Comparison of ENCODE assay signal across 20 cellular contexts in the genomic region with DNA sequence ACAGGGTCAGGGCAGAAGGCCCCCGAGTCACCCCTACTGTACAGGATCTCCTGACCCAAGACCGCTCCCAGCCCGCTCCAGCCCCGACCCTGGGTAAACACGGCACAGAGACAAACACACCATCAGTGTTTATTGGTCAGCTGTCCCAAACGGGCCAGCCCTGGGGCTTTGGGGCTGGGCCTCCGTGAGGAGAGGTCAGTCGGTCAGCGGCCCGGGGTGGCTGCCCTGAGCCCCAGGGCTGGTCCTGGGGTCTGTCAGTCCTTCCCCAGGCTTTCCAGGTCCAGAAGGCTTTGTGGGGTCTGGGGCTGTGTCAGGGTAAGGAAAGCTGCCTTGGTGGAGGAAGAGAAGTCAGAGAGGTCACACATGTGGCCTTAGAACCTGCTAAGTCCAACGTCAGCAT. TPM values are rescaled to one million over a fixed set of nuclear protein-coding genes. Genes with fewer than 3 reads are reported as not detected.
DNase-seq lines count a peak whose midpoint lies in the region; ATAC-seq and TF ChIP-seq lines count a peak whose summit lies in the region.
"Had no signal": no experiment of that assay in that cellular context is flagged by ENCODE, and none has a peak within 500 bp of the region (broad histone marks: within the 10 kb centered on the region; RNA-seq: fewer than 3 reads in every experiment).

No MANE protein-coding gene starts in this region.

- 53% methylated on average over 2 of the region's 11 CpGs for WGBS in SK-N-SH (ENCODE audit: low lambda C conversion rate)
- WGBS in mesenchymal stem cell, result 81% methylated on average over 11 of the region's 11 CpGs
- WGBS in tibial nerve, 2 donors, result 60 to 75% methylated on average over 4 to 11 of the region's 11 CpGs

- POLR2A ChIA-PET in SK-N-SH (lab: Yijun Ruan, JAX) (no interaction called here), T-cell (lab: Charles Lee) (no interaction called here)

- H3K36me3 Mint-ChIP-seq in T-cell, result peaks cover 7% of the 10 kb centered on the region

- H3K23ac ChIP-seq in mesenchymal stem cell (ENCODE audit: low read length in 2 of 2), result no peak overlapping the region

- H3K9ac ChIP-seq in SK-N-SH (no peak overlapping the region), BLaER1 (peak overlapping the region; percentile 86), mesenchymal stem cell (ENCODE audit: low read length) (no peak overlapping the region)

- no peak overlapping the region for H3K18ac ChIP-seq in mesenchymal stem cell (ENCODE audit: low read depth in 1 of 2, low read length in 2 of 2)

- H4K20me1 ChIP-seq in SK-N-SH (ENCODE audit: insufficient read depth), result 0 out of 2 replicates have a peak, but pooled peaks cover 6% of the 10 kb centered on the region
- H4K20me1 ChIP-seq in BLaER1, result peaks cover 52% of the 10 kb centered on the region

- H3K4me3 Mint-ChIP-seq in T-cell, result peak overlapping the region in 2 of 3 donors; percentile 37 to 82

- H3K4me3 ChIP-seq in SK-N-SH (ENCODE audit: low read depth in 2 of 2, low read length in 1 of 2), result no peak overlapping the region
- H3K4me3 ChIP-seq in BLaER1, result no peak overlapping the region
- no peak overlapping the region for H3K4me3 ChIP-seq in mesenchymal stem cell (ENCODE audit: insufficient read depth in 1 of 2, low read depth in 1 of 2, low read length in 2 of 2)
- no peak overlapping the region for H3K4me3 ChIP-seq in tibial nerve
- H3K4me3 ChIP-seq: upper lobe of right lung had no signal

- no peak overlapping the region for H2AFZ ChIP-seq in SK-N-SH (ENCODE audit: low read depth)
- H2AFZ ChIP-seq in mesenchymal stem cell (ENCODE audit: low read depth, low read length), result no peak overlapping the region

- H3K4me1 Mint-ChIP-seq in T-cell, result peaks cover 50 to 65% (median 65%) of the 10 kb centered on the region in 3 donors

- H3K27me3 ChIP-seq in SK-N-SH (ENCODE audit: insufficient read depth) (no peaks in the 10 kb centered on the region), BLaER1 (peaks cover 6% of the 10 kb centered on the region), mesenchymal stem cell (ENCODE audit: control insufficient read depth in 1 of 2, insufficient read depth in 1 of 2, low read length in 2 of 2) (peaks cover 0 to under 1% of the 10 kb centered on the region in 2 experiments), tibial nerve (no peaks in the 10 kb centered on the region)
- H3K27me3 ChIP-seq: upper lobe of right lung had no signal

- peak overlapping the region in 1 of 2 donors; percentile 49 for H3K27ac Mint-ChIP-seq in T-cell

- no peak overlapping the region for H4K8ac ChIP-seq in mesenchymal stem cell (ENCODE audit: low read length)

- TF ChIP-seq POLR2A in tibial nerve (IDR thresholded peaks at IDR 0.05), result no peak

- H2BK15ac ChIP-seq in mesenchymal stem cell (ENCODE audit: low read depth, poor library complexity, severe bottlenecking), result no peak overlapping the region

- DNase-seq in SK-N-SH (no peak), T-cell (no peak), mesenchymal stem cell (no peak), COLO668 (lab: John Stamatoyannopoulos, UW; ENCODE audit: unreplicated experiment) (no peak), NCI-H187 (lab: John Stamatoyannopoulos, UW) (no peak), tibial nerve (ENCODE audit: low spot score in 2 of 2) (no peak)
- DNase-seq: activated CD4-positive, CD25-positive, alpha-beta regulatory T cell treated with anti-CD3 and anti-CD28 coated beads, Interleukin-2, amount 50 U/mL, for 72 hours; hypothalamus; kidney glomerular epithelial cell; NCI-H146; NCI-H2227 treated with DMSO at 0.1 percent for 48 hours; retina; stimulated activated CD4-positive, alpha-beta T cell treated with anti-CD3 and anti-CD28 coated beads, Interleukin-12 subunit alpha, Interleukin-12 subunit beta, amount 100 ng/mL, for 4 hours; stimulated activated naive CD4-positive, alpha-beta T cell; upper lobe of right lung had no signal

- H3K27ac ChIP-seq in SK-N-SH (ENCODE audit: low read depth in 2 of 2, low read length in 1 of 2), result no peak overlapping the region; a peak in 1 of 4 replicates
- 0 out of 2 replicates have a peak overlapping the region, but pooled peaks have one; percentile 10 for H3K27ac ChIP-seq in BLaER1
- no peak overlapping the region for H3K27ac ChIP-seq in mesenchymal stem cell (ENCODE audit: low read length, poor library complexity, severe bottlenecking)
- no peak overlapping the region for H3K27ac ChIP-seq in tibial nerve
- H3K27ac ChIP-seq: neutrophil, upper lobe of right lung had no signal

- ATAC-seq in SK-N-SH treated with all-trans-retinoic acid at 6 μM for 48 hours (no peak), T-cell (replicated peaks in 1 of 4) (no peak)
- ATAC-seq: Right ventricle myocardium inferior, upper lobe of right lung had no signal

- peak overlapping the region in 1 of 2 experiments; percentile 25 for H2BK12ac ChIP-seq in mesenchymal stem cell (ENCODE audit: low read length in 2 of 2)

- TF ChIP-seq CTCF in SK-N-SH (IDR thresholded peaks at IDR 0.05), result no peak
- TF ChIP-seq CTCF in tibial nerve (IDR thresholded peaks at IDR 0.05), result no peak

- H3K9me3 ChIP-seq in SK-N-SH, result no peaks in the 10 kb centered on the region
- no peaks in the 10 kb centered on the region for H3K9me3 ChIP-seq in BLaER1
- H3K9me3 ChIP-seq in mesenchymal stem cell (ENCODE audit: control insufficient read depth, low read length), result no peaks in the 10 kb centered on the region
- H3K9me3 ChIP-seq in tibial nerve, result no peaks in the 10 kb centered on the region
- H3K9me3 ChIP-seq: neutrophil, upper lobe of right lung had no signal

- peaks cover 46% of the 10 kb centered on the region for H3K79me2 ChIP-seq in SK-N-SH (ENCODE audit: insufficient read depth)

- peaks cover 12% of the 10 kb centered on the region for H3F3A ChIP-seq in SK-N-SH (replicated peaks; ENCODE audit: insufficient read depth)

- no peaks in the 10 kb centered on the region for H3K9me2 ChIP-seq in SK-N-SH

- peak overlapping the region; percentile 18 for H4K91ac ChIP-seq in mesenchymal stem cell (ENCODE audit: low read length)

- H3K4me1 ChIP-seq in SK-N-SH (ENCODE audit: control insufficient read depth in 1 of 2, insufficient read depth in 2 of 2, low read depth in 1 of 2, low read length in 1 of 2) (peaks cover 18 to 44% of the 10 kb centered on the region in 2 experiments), BLaER1 (peaks cover 57% of the 10 kb centered on the region), mesenchymal stem cell (ENCODE audit: control insufficient read depth, insufficient read depth, low read depth, low read length) (peaks cover 41% of the 10 kb centered on the region), tibial nerve (peaks cover 5 to 59% (median 38%) of the 10 kb centered on the region in 4 donors)

- H3K27me3 Mint-ChIP-seq in T-cell, result peaks cover 0 to 3% of the 10 kb centered on the region in 2 donors
- H3K27me3 Mint-ChIP-seq: CD4-positive, alpha-beta memory T cell had no signal

- H3K79me1 ChIP-seq in mesenchymal stem cell (replicated peaks; ENCODE audit: low read length, poor library complexity, severe bottlenecking), result peaks cover 19% of the 10 kb centered on the region

- TF ChIP-seq EP300 in SK-N-SH (IDR thresholded peaks at IDR 0.05; ENCODE audit: borderline replicate concordance in 1 of 2, low read depth in 1 of 2, low read length in 1 of 2), result no peak
- no peak for TF ChIP-seq EP300 in tibial nerve (IDR thresholded peaks at IDR 0.05)

- H3K4ac ChIP-seq in mesenchymal stem cell (ENCODE audit: low read depth in 1 of 2, low read length in 2 of 2), result no peak overlapping the region

- no peak overlapping the region for H2AK5ac ChIP-seq in mesenchymal stem cell (ENCODE audit: low read length, severe bottlenecking)

- CTCF ChIA-PET in SK-N-SH (lab: Yijun Ruan, JAX) (interaction anchor here (1.1 to 3.8 kb wide), 5 partner anchors 9 to 182 kb away, joined by 3 to 32 read pairs (median 7); no protein-coding TSS in a partner anchor), T-cell (lab: Charles Lee) (no interaction called here)

- H3K9me3 Mint-ChIP-seq in T-cell, result no peaks in the 10 kb centered on the region

- H3K4me2 ChIP-seq in SK-N-SH (peak overlapping the region; percentile 91; the same call in 1 of the 2 replicates), BLaER1 (peak overlapping the region; percentile 95), mesenchymal stem cell (ENCODE audit: low read length, poor library complexity, severe bottlenecking) (no peak overlapping the region)

- H2BK5ac ChIP-seq in mesenchymal stem cell (ENCODE audit: low read depth, low read length, poor library complexity, severe bottlenecking), result no peak overlapping the region

- no peak overlapping the region for H3K14ac ChIP-seq in mesenchymal stem cell (ENCODE audit: low read length in 2 of 2)

- TF ChIP-seq RAD21 in SK-N-SH (IDR thresholded peaks at IDR 0.05; ENCODE audit: low read length), result no peak

- H3K36me3 ChIP-seq in SK-N-SH (replicated peaks in 1 of 2; ENCODE audit: control insufficient read depth in 1 of 2, insufficient read depth in 2 of 2, low read length in 1 of 2), result peaks cover 3 to 7% of the 10 kb centered on the region in 2 experiments
- H3K36me3 ChIP-seq in BLaER1, result peaks cover 20% of the 10 kb centered on the region
- peaks cover 19 to 26% of the 10 kb centered on the region in 2 experiments for H3K36me3 ChIP-seq in mesenchymal stem cell (ENCODE audit: control insufficient read depth in 1 of 2, insufficient read depth in 2 of 2, low read depth in 1 of 2, low read length in 2 of 2)
- H3K36me3 ChIP-seq in tibial nerve, result peaks cover 0 to 22% (median 0%) of the 10 kb centered on the region in 3 donors

- H2BK120ac ChIP-seq in mesenchymal stem cell (ENCODE audit: low read depth, low read length), result no peak overlapping the region

RNA-seq across cellular contexts. Expression of gene DPM2, which starts 2.7 kb away (rescaled TPM):
- 106 and 117 TPM in 2 replicates for polyA plus RNA-seq in SK-N-SH (2012; rRNA removed)
- 54.1 and 69.2 TPM in 2 replicates for polyA plus RNA-seq in SK-N-SH (2012; cell fraction: cytosol; rRNA removed)
- polyA plus RNA-seq in SK-N-SH (2012; cell fraction: nucleus; rRNA removed), result 90.7 and 100 TPM in 2 replicates
- total RNA-seq in T-cell (10 to 100 TPM; 32.3 to 66.5 (median 60.5) TPM), tibial nerve (10 to 100 TPM in 3 of 4 donors, 1 to 10 TPM in 1; 9.0 to 21.9 (median 14.7) TPM)
- polyA plus RNA-seq in mesenchymal stem cell (2013, experiment 1 of 2), result 29.7 TPM
- 30.1 TPM for polyA plus RNA-seq in mesenchymal stem cell (2013, experiment 2 of 2)

RNA-seq across cellular contexts. Expression of gene PIP5KL1, which starts 4.4 kb away (rescaled TPM):
- 4.0 and 6.1 TPM in 2 replicates for polyA plus RNA-seq in SK-N-SH (2012; rRNA removed)
- polyA plus RNA-seq in SK-N-SH (2012; cell fraction: cytosol; rRNA removed), result 1.7 and 2.5 TPM in 2 replicates
- 40.1 and 41.3 TPM in 2 replicates for polyA plus RNA-seq in SK-N-SH (2012; cell fraction: nucleus; rRNA removed)
- total RNA-seq in T-cell (1 to 10 TPM in 4 of 5 donors, under 1 TPM in 1; 0.99 to 5.6 (median 2.6) TPM), tibial nerve (under 1 TPM in 1 of 4 donors, not detected in 3; 0.59 TPM)
- 2.0 TPM for polyA plus RNA-seq in mesenchymal stem cell (2013, experiment 1 of 2)
- polyA plus RNA-seq in mesenchymal stem cell (2013, experiment 2 of 2), result 1.8 TPM
- total RNA-seq: Right ventricle myocardium inferior had no signal

RNA-seq across cellular contexts. Expression of gene ST6GALNAC4, which starts 18.1 kb away (rescaled TPM):
- 28.4 and 30.2 TPM in 2 replicates for polyA plus RNA-seq in SK-N-SH (2012; rRNA removed)
- polyA plus RNA-seq in SK-N-SH (2012; cell fraction: cytosol; rRNA removed), result 11.0 and 21.1 TPM in 2 replicates
- 29.1 and 30.8 TPM in 2 replicates for polyA plus RNA-seq in SK-N-SH (2012; cell fraction: nucleus; rRNA removed)
- total RNA-seq in T-cell, result 10 to 100 TPM; 24.9 to 40.7 (median 35.1) TPM
- 32.1 TPM for polyA plus RNA-seq in mesenchymal stem cell (2013, experiment 1 of 2)
- 29.4 TPM for polyA plus RNA-seq in mesenchymal stem cell (2013, experiment 2 of 2)
- total RNA-seq in tibial nerve, result 10 to 100 TPM; 23.9 to 70.5 (median 37.0) TPM

RNA-seq across cellular contexts. Expression of gene ST6GALNAC6, which starts 35.6 kb away (rescaled TPM):
- 34.8 and 47.5 TPM in 2 replicates for polyA plus RNA-seq in SK-N-SH (2012; rRNA removed)
- 15.2 and 27.6 TPM in 2 replicates for polyA plus RNA-seq in SK-N-SH (2012; cell fraction: cytosol; rRNA removed)
- polyA plus RNA-seq in SK-N-SH (2012; cell fraction: nucleus; rRNA removed), result 38.6 and 69.7 TPM in 2 replicates
- total RNA-seq in T-cell (100 to 1,000 TPM in 2 of 5 donors, 10 to 100 TPM in 3; 73.0 to 123 (median 86.3) TPM), tibial nerve (100 to 1,000 TPM; 108 to 193 (median 172) TPM)
- polyA plus RNA-seq in mesenchymal stem cell (2013, experiment 1 of 2), result 45.2 TPM
- 45.9 TPM for polyA plus RNA-seq in mesenchymal stem cell (2013, experiment 2 of 2)

RNA-seq across cellular contexts. Expression of gene EEIG1, which starts 45.8 kb away (rescaled TPM):
- polyA plus RNA-seq in SK-N-SH (2012; rRNA removed), result 17.9 and 26.2 TPM in 2 replicates
- polyA plus RNA-seq in SK-N-SH (2012; cell fraction: cytosol; rRNA removed), result 15.9 and 18.6 TPM in 2 replicates
- 32.9 and 55.0 TPM in 2 replicates for polyA plus RNA-seq in SK-N-SH (2012; cell fraction: nucleus; rRNA removed)
- total RNA-seq in T-cell (100 to 1,000 TPM; 351 to 746 (median 698) TPM), tibial nerve (10 to 100 TPM; 33.9 to 53.8 (median 50.2) TPM)
- polyA plus RNA-seq in mesenchymal stem cell (2013, experiment 1 of 2), result 44.3 TPM
- 42.9 TPM for polyA plus RNA-seq in mesenchymal stem cell (2013, experiment 2 of 2)
